In genomic region chr1:157830887-157831286, GRCh38 we compare ENCODE assay signal across 29 cellular contexts. TPM values are rescaled to one million over a fixed set of nuclear protein-coding genes. Genes with fewer than 3 reads are reported as not detected.
"Had no signal": no experiment of that assay in that cellular context is flagged by ENCODE, and none has a peak within 500 bp of the region (broad histone marks: within the 10 kb centered on the region; RNA-seq: fewer than 3 reads in every experiment).

No MANE protein-coding gene starts in this region.

- H3K27ac ChIP-seq: epithelial cell of prostate, gastrocnemius medialis, lower lobe of right lung, prostate gland, right atrium auricular region, thoracic aorta, tibial nerve, upper lobe of left lung had no signal

- H3K4me3 ChIP-seq: gastrocnemius medialis, lower lobe of right lung, prostate gland, right atrium auricular region, smooth muscle cell, thoracic aorta, tibial nerve, upper lobe of left lung had no signal

- H3K4me2 ChIP-seq: smooth muscle cell had no signal

- H3K4me1 Mint-ChIP-seq: endodermal cell; nephron progenitor cell; stimulated activated effector memory CD8-positive, alpha-beta T cell treated with anti-CD3 and anti-CD28 coated beads, Interleukin-12 subunit alpha, Interleukin-12 subunit beta, amount 100 ng/mL, for 72 hours had no signal

- DNase-seq: effector CD8-positive, alpha-beta T cell; endodermal cell; foreskin fibroblast; gastrocnemius medialis; head of caudate nucleus; left ventricle myocardium superior; lower lobe of right lung; naive thymus-derived CD8-positive, alpha-beta T cell; nephron progenitor cell; nucleus accumbens; stimulated activated CD4-positive, alpha-beta T cell treated with anti-CD3 and anti-CD28 coated beads, Interleukin-12 subunit alpha, Interleukin-12 subunit beta, amount 100 ng/mL, for 4 hours; stimulated activated CD4-positive, alpha-beta T cell treated with anti-CD3 and anti-CD28 coated beads, Interleukin-1b, Interleukin-23, amount 100 ng/mL, for 48 hours; stimulated activated CD4-positive, alpha-beta T cell treated with anti-CD3 and anti-CD28 coated beads, Interleukin-4, amount 100 ng/mL, for 1 hour; stimulated activated naive CD8-positive, alpha-beta T cell treated with anti-CD3 and anti-CD28 coated beads, Interleukin-15, Interleukin-2, amounts not matched to agents 100 U/mL and 50 U/mL, for 24 hours; upper lobe of left lung had no signal

- ATAC-seq: gastrocnemius medialis; left ventricle myocardium superior; lower lobe of right lung; naive thymus-derived CD8-positive, alpha-beta T cell; sciatic nerve; stimulated activated naive CD8-positive, alpha-beta T cell treated with anti-CD3 and anti-CD28 coated beads, Interleukin-15, Interleukin-2, amounts not matched to agents 100 U/mL and 50 U/mL, for 24 hours had no signal

- H3K36me3 Mint-ChIP-seq: naive thymus-derived CD8-positive, alpha-beta T cell; stimulated activated effector memory CD8-positive, alpha-beta T cell treated with anti-CD3 and anti-CD28 coated beads, Interleukin-12 subunit alpha, Interleukin-12 subunit beta, amount 100 ng/mL, for 72 hours had no signal

- H3K4me3 Mint-ChIP-seq: dendritic cell treated with granulocyte-macrophage colony-stimulating factor and Interleukin-4, amounts not matched to agents 40 ng/mL and 50 ng/mL, for 4 days; endodermal cell; naive thymus-derived CD8-positive, alpha-beta T cell; nephron progenitor cell; stimulated activated effector memory CD8-positive, alpha-beta T cell treated with anti-CD3 and anti-CD28 coated beads, Interleukin-12 subunit alpha, Interleukin-12 subunit beta, amount 100 ng/mL, for 72 hours had no signal

- H3K4me1 ChIP-seq: gastrocnemius medialis, lower lobe of right lung, prostate gland, right atrium auricular region, tibial nerve, upper lobe of left lung had no signal

- H3K36me3 ChIP-seq: gastrocnemius medialis, lower lobe of right lung, prostate gland, right atrium auricular region, thoracic aorta, tibial nerve, upper lobe of left lung had no signal

- H3K9me3 Mint-ChIP-seq: dendritic cell treated with granulocyte-macrophage colony-stimulating factor and Interleukin-4, amounts not matched to agents 40 ng/mL and 50 ng/mL, for 4 days; endodermal cell; naive thymus-derived CD8-positive, alpha-beta T cell; nephron progenitor cell; stimulated activated effector memory CD8-positive, alpha-beta T cell treated with anti-CD3 and anti-CD28 coated beads, Interleukin-12 subunit alpha, Interleukin-12 subunit beta, amount 100 ng/mL, for 72 hours had no signal

- H3K27ac Mint-ChIP-seq: dendritic cell treated with granulocyte-macrophage colony-stimulating factor and Interleukin-4, amounts not matched to agents 40 ng/mL and 50 ng/mL, for 4 days; endodermal cell; naive thymus-derived CD8-positive, alpha-beta T cell; nephron progenitor cell; stimulated activated effector memory CD8-positive, alpha-beta T cell treated with anti-CD3 and anti-CD28 coated beads, Interleukin-12 subunit alpha, Interleukin-12 subunit beta, amount 100 ng/mL, for 72 hours had no signal

- H3K27me3 ChIP-seq: gastrocnemius medialis, right atrium auricular region, tibial nerve, upper lobe of left lung had no signal

RNA-seq across cellular contexts. Expression of gene CD5L, which starts 10.7 kb away (rescaled TPM):
- total RNA-seq: endodermal cell; esophagus mucosa; gastrocnemius medialis; glomerular endothelial cell; mesenteric fat pad; myocyte; naive thymus-derived CD8-positive, alpha-beta T cell; osteocyte; prostate gland; smooth muscle cell; tibial nerve had no signal

RNA-seq across cellular contexts. Expression of gene FCRL1, which starts 11.0 kb away (rescaled TPM):
- total RNA-seq: endodermal cell, gastrocnemius medialis, glomerular endothelial cell, left ventricle myocardium superior, myocyte, osteocyte, smooth muscle cell, tibial nerve had no signal

RNA-seq across cellular contexts. Expression of gene FCRL2, which starts 54.0 kb away (rescaled TPM):
- total RNA-seq: endodermal cell, glomerular endothelial cell, left ventricle myocardium superior, mesenteric fat pad, myocyte, osteocyte, prostate gland, right atrium auricular region, smooth muscle cell, thoracic aorta had no signal
